10 cellular contexts compared by ENCODE assay signal in genomic region chr16:47459603-47460002, GRCh38. TPM values are rescaled to one million over a fixed set of nuclear protein-coding genes. Genes with fewer than 3 reads are reported as not detected.
A peak's percentile ranks its signal among the peaks of the same experiment; 100 is the strongest.
DNase-seq lines count a peak whose midpoint lies in the region; ATAC-seq, FAIRE-seq and TF ChIP-seq lines count a peak whose summit lies in the region.
"Had no signal": no experiment of that assay in that cellular context is flagged by ENCODE, and none has a peak within 500 bp of the region (broad histone marks: within the 10 kb centered on the region; RNA-seq: fewer than 3 reads in every experiment).

No MANE protein-coding gene starts in this region.

- H3K4me3 ChIP-seq in BLaER1 treated with 17β-estradiol and CSF1 and Interleukin-3, amounts not matched to agents 10 nM and 100 nM, result peak overlapping the region; percentile 80 to 98 (median 86)
- H3K4me3 ChIP-seq in KMS-11 (IDR thresholded peaks at IDR 0.05; ENCODE audit: insufficient read depth, low read depth, low read length), result no peak overlapping the region

- H3K4me1 Mint-ChIP-seq in chondrocyte (ENCODE audit: low read depth) (peaks cover 52% of the 10 kb centered on the region), natural killer cell (peaks cover 49 to 61% of the 10 kb centered on the region in 2 donors)

- no peak for FAIRE-seq in HTR-8/SVneo (lab: Jason Lieb, UNC)
- FAIRE-seq: G401.6 had no signal

- H3K9ac ChIP-seq in BLaER1 treated with 17β-estradiol and CSF1 and Interleukin-3, amounts not matched to agents 10 nM and 100 nM, result peak overlapping the region; percentile 89 to 98 (median 96); a peak in 21 of 22 replicates
- no peak overlapping the region; the same call in 1 of the 2 replicates for H3K9ac ChIP-seq in KMS-11

- DNase-seq in chondrocyte (ENCODE audit: low spot score) (no peak), natural killer cell (no peak), HTR-8/SVneo (ENCODE audit: insufficient read length, low spot score) (no peak), mucosa of gallbladder (ENCODE audit: low spot score) (no peak)
- DNase-seq: NCI-H510A had no signal

- H3K79me2 ChIP-seq in KMS-11 (ENCODE audit: insufficient read depth, low read depth), result peaks cover 37% of the 10 kb centered on the region; the same call in 1 of the 2 replicates

- no peaks in the 10 kb centered on the region for H3K27me3 ChIP-seq in BLaER1 treated with 17β-estradiol and CSF1 and Interleukin-3, amounts not matched to agents 10 nM and 100 nM
- no peaks in the 10 kb centered on the region for H3K27me3 ChIP-seq in KMS-11 (ENCODE audit: insufficient read depth, low read depth)

- H3K36me3 Mint-ChIP-seq in chondrocyte (ENCODE audit: low read depth) (peaks cover 10% of the 10 kb centered on the region), natural killer cell (peaks cover 7% of the 10 kb centered on the region)

- peak overlapping the region; percentile 99 for H3K4me3 Mint-ChIP-seq in chondrocyte (ENCODE audit: unreplicated experiment)
- H3K4me3 Mint-ChIP-seq in natural killer cell, result peak overlapping the region; percentile 98

- ATAC-seq in natural killer cell (no peak), GM21526 (IDR thresholded peaks at IDR 0.05; ENCODE audit: low FRiP score, unreplicated experiment) (no peak), HG03280 (IDR thresholded peaks at IDR 0.05; ENCODE audit: unreplicated experiment) (no peak)

- H3K27ac Mint-ChIP-seq in chondrocyte (ENCODE audit: unreplicated experiment) (peak overlapping the region; percentile 97), natural killer cell (peak overlapping the region; percentile 89 to 96)

- H3K36me3 ChIP-seq in BLaER1 treated with 17β-estradiol and CSF1 and Interleukin-3, amounts not matched to agents 10 nM and 100 nM, result peaks cover 26 to 44% (median 38%) of the 10 kb centered on the region in 11 experiments
- H3K36me3 ChIP-seq in KMS-11 (ENCODE audit: insufficient read depth), result no peaks in the 10 kb centered on the region

- H3K9me3 ChIP-seq in BLaER1 treated with 17β-estradiol and CSF1 and Interleukin-3, amounts not matched to agents 10 nM and 100 nM (replicated peaks in 1 of 11), result no peaks in the 10 kb centered on the region

- intact Hi-C loops in natural killer cell (cut with micrococcal nuclease), result no loop called here

- peak overlapping the region; percentile 87 to 99 (median 95) for H3K4me2 ChIP-seq in BLaER1 treated with 17β-estradiol and CSF1 and Interleukin-3, amounts not matched to agents 10 nM and 100 nM
- H3K4me2 ChIP-seq in KMS-11, result peak overlapping the region; percentile 95

- H3K27me3 Mint-ChIP-seq in chondrocyte (ENCODE audit: low read depth) (no peaks in the 10 kb centered on the region), natural killer cell (ENCODE audit: low read depth in 2 of 2) (no peaks in the 10 kb centered on the region)

- peaks cover 0 to 4% (median 0%) of the 10 kb centered on the region in 11 experiments; a peak in 2 of 22 replicates for H4K20me1 ChIP-seq in BLaER1 treated with 17β-estradiol and CSF1 and Interleukin-3, amounts not matched to agents 10 nM and 100 nM
- no peaks in the 10 kb centered on the region for H4K20me1 ChIP-seq in KMS-11 (ENCODE audit: insufficient read depth)

- TF ChIP-seq CTCF in KMS-11 (conservative IDR thresholded peaks at IDR 0.05; ENCODE audit: low read depth, low read length) (no peak), chondrocyte (IDR thresholded peaks at IDR 0.05) (no peak), natural killer cell (IDR thresholded peaks at IDR 0.05) (no peak)

- H3K4me1 ChIP-seq in BLaER1 treated with 17β-estradiol and CSF1 and Interleukin-3, amounts not matched to agents 10 nM and 100 nM, result peaks cover 39 to 69% (median 53%) of the 10 kb centered on the region in 10 experiments
- peaks cover 25% of the 10 kb centered on the region for H3K4me1 ChIP-seq in KMS-11 (ENCODE audit: low read depth, poor library complexity, severe bottlenecking)

- H2AFZ ChIP-seq in KMS-11 (ENCODE audit: low read depth), result no peak overlapping the region

- H3K27ac ChIP-seq in BLaER1 treated with 17β-estradiol and CSF1 and Interleukin-3, amounts not matched to agents 10 nM and 100 nM, result peak overlapping the region in 9 of 11 experiments; percentile 89 to 98 (median 95); a peak in 10 of 22 replicates
- H3K27ac ChIP-seq in KMS-11, result no peak overlapping the region

- H3K9me3 Mint-ChIP-seq in chondrocyte (ENCODE audit: low read depth), result no peaks in the 10 kb centered on the region
- H3K9me3 Mint-ChIP-seq in natural killer cell, result no peaks in the 10 kb centered on the region

RNA-seq across cellular contexts. Expression of gene ITFG1, which starts 1.3 kb away (rescaled TPM):
- total RNA-seq in chondrocyte (67.2 to 93.5 TPM (median 71.7 TPM) in 3 replicates), natural killer cell (10 to 100 TPM; 30.4 to 44.1 (median 38.2) TPM), mucosa of gallbladder (68.7 TPM)

RNA-seq across cellular contexts. Expression of gene PHKB, which starts 1.5 kb away (rescaled TPM):
- total RNA-seq in chondrocyte (55.6 to 70.7 TPM (median 57.7 TPM) in 3 replicates), natural killer cell (10 to 100 TPM; 54.4 to 64.0 (median 58.5) TPM), mucosa of gallbladder (82.6 TPM)
